8 cellular contexts compared by ENCODE assay signal in the genomic region with DNA sequence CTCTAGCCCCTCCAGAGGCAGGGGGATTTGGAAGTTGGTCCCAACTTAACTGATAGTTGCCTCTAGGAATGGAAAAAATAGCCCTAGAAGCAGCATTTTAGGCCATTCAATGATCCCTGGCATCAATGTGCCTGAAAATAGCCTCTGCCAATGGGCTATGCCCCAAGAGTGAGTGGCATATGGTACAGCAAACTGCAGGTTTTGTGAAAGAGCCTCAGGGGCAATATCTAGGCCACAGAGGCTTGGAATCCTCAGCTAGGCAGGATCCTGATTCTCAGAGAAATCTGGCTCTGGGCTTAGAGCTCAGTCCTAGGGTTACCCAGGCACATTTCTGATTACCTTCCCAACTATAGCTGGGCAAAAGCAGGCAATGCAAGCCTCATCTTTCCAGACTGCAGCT.
"Had no signal": no experiment of that assay in that cellular context is flagged by ENCODE, and none has a peak within 500 bp of the region (broad histone marks: within the 10 kb centered on the region; RNA-seq: fewer than 3 reads in every experiment).

No MANE protein-coding gene starts in this region.

- ATAC-seq: HepG2 had no signal

- DNase-seq: GOT3, H9, HCEC 1CT, KBM-7 had no signal

- H3K27ac Mint-ChIP-seq: H9, IgD-negative memory B cell had no signal

- H3K27ac ChIP-seq: HL-60, KMS-11 had no signal

- H3K4me1 Mint-ChIP-seq: IgD-negative memory B cell had no signal

- H3K4me3 Mint-ChIP-seq: H9, IgD-negative memory B cell had no signal

- H3K4me2 ChIP-seq: KMS-11 had no signal

- H3K36me3 Mint-ChIP-seq: IgD-negative memory B cell had no signal

- H3K9ac ChIP-seq: KMS-11 had no signal
